ENCODE assay signal across 16 cellular contexts in genomic region chr14:89325299-89325883, GRCh38.
DNase-seq lines count a peak whose midpoint lies in the region; ATAC-seq, FAIRE-seq and TF ChIP-seq lines count a peak whose summit lies in the region.
"Had no signal": no experiment of that assay in that cellular context is flagged by ENCODE, and none has a peak within 500 bp of the region (broad histone marks: within the 10 kb centered on the region; RNA-seq: fewer than 3 reads in every experiment).

No MANE protein-coding gene starts in this region.

- intact Hi-C loops in mucosa of descending colon (cut with DNase I, micrococcal nuclease) = no loop called here
- intact Hi-C loops in activated naive CD4-positive, alpha-beta T cell treated with anti-CD3 and anti-CD28 coated beads for 36 hours (cut with micrococcal nuclease) = no loop called here

- H3K4me3 Mint-ChIP-seq in activated naive CD4-positive, alpha-beta T cell treated with anti-CD3 and anti-CD28 coated beads for 36 hours = no peak overlapping the region

- no peaks in the 10 kb centered on the region for H3K9me3 Mint-ChIP-seq in activated naive CD4-positive, alpha-beta T cell treated with anti-CD3 and anti-CD28 coated beads for 36 hours

- H3K27me3 Mint-ChIP-seq in activated naive CD4-positive, alpha-beta T cell treated with anti-CD3 and anti-CD28 coated beads for 36 hours (ENCODE audit: low read depth) = no peaks in the 10 kb centered on the region

- H3K27ac Mint-ChIP-seq in activated naive CD4-positive, alpha-beta T cell treated with anti-CD3 and anti-CD28 coated beads for 36 hours = no peak overlapping the region

- no peak for TF ChIP-seq CTCF in mucosa of descending colon (IDR thresholded peaks at IDR 0.05)

- CTCF ChIA-PET in activated naive CD4-positive, alpha-beta T cell treated with anti-CD3 and anti-CD28 coated beads for 36 hours (lab: Charles Lee) = no interaction called here

- peaks cover 28% of the 10 kb centered on the region for H3K36me3 Mint-ChIP-seq in activated naive CD4-positive, alpha-beta T cell treated with anti-CD3 and anti-CD28 coated beads for 36 hours (ENCODE audit: low read depth)

- DNase-seq in GM18507 (ENCODE audit: extremely low spot score, insufficient read length, low read depth) (no peak), mucosa of descending colon (no peak), dermis blood vessel endothelial cell (no peak), anterior cingulate cortex (lab: John Stamatoyannopoulos, UW) (no peak)
- DNase-seq in activated naive CD4-positive, alpha-beta T cell treated with anti-CD3 and anti-CD28 coated beads for 36 hours = no peak
- no peak for DNase-seq in central memory CD4-positive, alpha-beta T cell
- DNase-seq: activated CD4-positive, alpha-beta T cell treated with anti-CD3 and anti-CD28 coated beads for 1 hour; NCI-H1417 treated with DMSO at 0.1 percent for 48 hours; NCI-H524 treated with DMSO at 0.1 percent for 48 hours; right cardiac atrium; stimulated activated CD4-positive, alpha-beta T cell treated with anti-CD3 and anti-CD28 coated beads, Interleukin-4, amount 100 ng/mL, for 1 hour; SW 1271 had no signal

- H3K36me3 ChIP-seq in mucosa of descending colon (ENCODE audit: low read depth) = no peaks in the 10 kb centered on the region

- H3K4me1 ChIP-seq in mucosa of descending colon (ENCODE audit: low read depth) = peaks cover 3% of the 10 kb centered on the region

- H3K4me1 Mint-ChIP-seq in activated naive CD4-positive, alpha-beta T cell treated with anti-CD3 and anti-CD28 coated beads for 36 hours (ENCODE audit: low read depth) = peaks cover 59% of the 10 kb centered on the region

- H3K9me3 ChIP-seq in mucosa of descending colon = no peaks in the 10 kb centered on the region

- FAIRE-seq in GM18507 (lab: Jason Lieb, UNC) = peak; percentile 48
- FAIRE-seq: RCC 7860 had no signal

- no peak overlapping the region for H3K4me3 ChIP-seq in mucosa of descending colon
- H3K4me3 ChIP-seq: BLaER1 treated with 17β-estradiol and CSF1 and Interleukin-3, amounts not matched to agents 10 nM and 100 nM had no signal

- peak; percentile 41 for ATAC-seq in GM21529 (IDR thresholded peaks at IDR 0.05; ENCODE audit: unreplicated experiment)
- peak; percentile 44 for ATAC-seq in HG03571 (IDR thresholded peaks at IDR 0.05; ENCODE audit: unreplicated experiment)
- peak; percentile 19 for ATAC-seq in mucosa of descending colon
- ATAC-seq: right cardiac atrium had no signal
